11 cellular contexts compared by ENCODE assay signal in genomic region chr1:41805771-41806471, GRCh38.
DNase-seq lines count a peak whose midpoint lies in the region; ATAC-seq and TF ChIP-seq lines count a peak whose summit lies in the region.
"Had no signal": no experiment of that assay in that cellular context is flagged by ENCODE, and none has a peak within 500 bp of the region (broad histone marks: within the 10 kb centered on the region; RNA-seq: fewer than 3 reads in every experiment).

No MANE protein-coding gene starts in this region.

- no peaks in the 10 kb centered on the region for H3K27me3 ChIP-seq in CD4-positive, CD25-positive, alpha-beta regulatory T cell (ENCODE audit: control insufficient read depth, insufficient read depth, low read length)
- no peaks in the 10 kb centered on the region for H3K27me3 ChIP-seq in body of pancreas
- H3K27me3 ChIP-seq: dorsolateral prefrontal cortex had no signal

- ATAC-seq in CD4-positive, CD25-positive, alpha-beta regulatory T cell (ENCODE audit: low read depth in 2 of 2), result peak; percentile 22 to 57
- ATAC-seq in T-helper 17 cell (peak; percentile 31), HG03280 (IDR thresholded peaks at IDR 0.05; ENCODE audit: unreplicated experiment) (no peak), GM18505 (IDR thresholded peaks at IDR 0.05; ENCODE audit: unreplicated experiment) (no peak), body of pancreas (no peak)

- peak overlapping the region; percentile 51 for H3K4me3 ChIP-seq in CD4-positive, CD25-positive, alpha-beta regulatory T cell (ENCODE audit: low read depth, low read length)
- H3K4me3 ChIP-seq in body of pancreas, result no peak overlapping the region
- H3K4me3 ChIP-seq: dorsolateral prefrontal cortex had no signal

- H3K4me1 Mint-ChIP-seq in CD4-positive, CD25-positive, alpha-beta regulatory T cell, result peaks cover 15 to 94% (median 60%) of the 10 kb centered on the region in 4 donors
- H3K4me1 Mint-ChIP-seq in T-helper 17 cell, result peaks cover 51% of the 10 kb centered on the region
- H3K4me1 Mint-ChIP-seq in activated naive CD4-positive, alpha-beta T cell treated with anti-CD3 and anti-CD28 coated beads for 36 hours (ENCODE audit: low read depth), result peaks cover 87% of the 10 kb centered on the region

- 90 to 93% methylated on average over 8 of the region's 8 CpGs for WGBS in body of pancreas, 2 donors

- H3K36me3 ChIP-seq in CD4-positive, CD25-positive, alpha-beta regulatory T cell (ENCODE audit: control insufficient read depth, insufficient read depth, low read length), result no peaks in the 10 kb centered on the region
- no peaks in the 10 kb centered on the region for H3K36me3 ChIP-seq in body of pancreas (replicated peaks in 1 of 2; ENCODE audit: insufficient read depth in 1 of 2, low read depth in 2 of 2)

- CTCF ChIA-PET in activated naive CD4-positive, alpha-beta T cell treated with anti-CD3 and anti-CD28 coated beads for 36 hours (lab: Charles Lee), result interaction anchor here (0.6 to 1.1 kb wide), 2 partner anchors 310 to 467 kb away, joined by 3 read pairs; no protein-coding TSS in a partner anchor

- H3K9me3 Mint-ChIP-seq in CD4-positive, CD25-positive, alpha-beta regulatory T cell, result no peaks in the 10 kb centered on the region
- H3K9me3 Mint-ChIP-seq in activated naive CD4-positive, alpha-beta T cell treated with anti-CD3 and anti-CD28 coated beads for 36 hours, result no peaks in the 10 kb centered on the region

- H3K9me3 ChIP-seq in CD4-positive, CD25-positive, alpha-beta regulatory T cell (ENCODE audit: control insufficient read depth in 2 of 2, low read length in 2 of 2), result no peaks in the 10 kb centered on the region
- H3K9me3 ChIP-seq in T-helper 17 cell (ENCODE audit: control insufficient read depth, low read length, poor library complexity, severe bottlenecking) (no peaks in the 10 kb centered on the region), body of pancreas (no peaks in the 10 kb centered on the region)

- intact Hi-C loops in activated naive CD4-positive, alpha-beta T cell treated with anti-CD3 and anti-CD28 coated beads for 36 hours (cut with micrococcal nuclease), result loop anchor here (1.0 to 5.0 kb wide), 5 partner anchors 15 to 309 kb away; no protein-coding TSS in a partner anchor
- intact Hi-C loops in body of pancreas (cut with DNase I), result loop anchor here (10.0 kb wide), 1 partner anchor 241 kb away; no protein-coding TSS in a partner anchor

- peak overlapping the region; percentile 48 to 86 (median 72) for H3K4me3 Mint-ChIP-seq in CD4-positive, CD25-positive, alpha-beta regulatory T cell
- H3K4me3 Mint-ChIP-seq in T-helper 17 cell, result peak overlapping the region; percentile 85
- peak overlapping the region; percentile 31 for H3K4me3 Mint-ChIP-seq in activated naive CD4-positive, alpha-beta T cell treated with anti-CD3 and anti-CD28 coated beads for 36 hours

- H3K27ac Mint-ChIP-seq in CD4-positive, CD25-positive, alpha-beta regulatory T cell, result peak overlapping the region; percentile 92 to 96 (median 95)
- peak overlapping the region; percentile 94 for H3K27ac Mint-ChIP-seq in T-helper 17 cell
- H3K27ac Mint-ChIP-seq in activated naive CD4-positive, alpha-beta T cell treated with anti-CD3 and anti-CD28 coated beads for 36 hours, result peak overlapping the region; percentile 86

- peak in 2 of 3 donors; percentile 22 to 71 for DNase-seq in CD4-positive, CD25-positive, alpha-beta regulatory T cell
- no peak for DNase-seq in T-helper 17 cell
- DNase-seq in activated naive CD4-positive, alpha-beta T cell treated with anti-CD3 and anti-CD28 coated beads for 36 hours, result peak; percentile 53
- peak; percentile 30 to 42 for DNase-seq in stimulated activated CD4-positive, alpha-beta T cell treated with anti-CD3 and anti-CD28 coated beads, Interleukin-15, amount 100 ng/mL, for 48 hours (ENCODE audit: low read depth in 2 of 2)
- no peak for DNase-seq in T1000 (lab: John Stamatoyannopoulos, UW)
- DNase-seq in body of pancreas, result no peak
- DNase-seq: dorsolateral prefrontal cortex, EL, NCI-H2107 had no signal

- peak overlapping the region; percentile 57 for H3K27ac ChIP-seq in CD4-positive, CD25-positive, alpha-beta regulatory T cell (ENCODE audit: insufficient read depth, low read length, poor library complexity, severe bottlenecking)
- H3K27ac ChIP-seq in body of pancreas, result no peak overlapping the region
- H3K27ac ChIP-seq: dorsolateral prefrontal cortex had no signal

- peaks cover 5% of the 10 kb centered on the region for H3K36me3 Mint-ChIP-seq in CD4-positive, CD25-positive, alpha-beta regulatory T cell
- no peaks in the 10 kb centered on the region for H3K36me3 Mint-ChIP-seq in T-helper 17 cell (ENCODE audit: low read depth)
- H3K36me3 Mint-ChIP-seq in activated naive CD4-positive, alpha-beta T cell treated with anti-CD3 and anti-CD28 coated beads for 36 hours (ENCODE audit: low read depth), result no peaks in the 10 kb centered on the region

- no peak for TF ChIP-seq CTCF in body of pancreas (IDR thresholded peaks at IDR 0.05)

- peaks cover 69% of the 10 kb centered on the region for H3K4me1 ChIP-seq in CD4-positive, CD25-positive, alpha-beta regulatory T cell (ENCODE audit: control insufficient read depth, insufficient read depth, low read length, poor library complexity, severe bottlenecking)
- peaks cover 5% of the 10 kb centered on the region for H3K4me1 ChIP-seq in body of pancreas

- TF ChIP-seq POLR2A in GM18505 (IDR thresholded peaks at IDR 0.05; ENCODE audit: borderline replicate concordance, extremely low read depth, insufficient read depth, insufficient read length) (no peak), body of pancreas (IDR thresholded peaks at IDR 0.05) (no peak)

- no peaks in the 10 kb centered on the region for H3K27me3 Mint-ChIP-seq in CD4-positive, CD25-positive, alpha-beta regulatory T cell
- H3K27me3 Mint-ChIP-seq in T-helper 17 cell, result no peaks in the 10 kb centered on the region
- no peaks in the 10 kb centered on the region for H3K27me3 Mint-ChIP-seq in activated naive CD4-positive, alpha-beta T cell treated with anti-CD3 and anti-CD28 coated beads for 36 hours (ENCODE audit: low read depth)

Comparison
In these comparisons a context has a peak if more than half of its experiments do, and no peak if none do; other contexts are left out.
1. ATAC-seq: peak in CD4-positive, CD25-positive, alpha-beta regulatory T cell (2 of 2) and T-helper 17 cell (single experiment); none in HG03280 (single experiment), GM18505 (single experiment) and body of pancreas (single experiment).
2. DNase-seq: peak in CD4-positive, CD25-positive, alpha-beta regulatory T cell (2 of 3), activated naive CD4-positive, alpha-beta T cell treated with anti-CD3 and anti-CD28 coated beads for 36 hours (single experiment) and stimulated activated CD4-positive, alpha-beta T cell treated with anti-CD3 and anti-CD28 coated beads, Interleukin-15, amount 100 ng/mL, for 48 hours (2 of 2); none in T-helper 17 cell (0 of 3), T1000 (single experiment) and body of pancreas (0 of 4).
3. H3K4me3 Mint-ChIP-seq: peak in every context shown above with its lines; median percentile 85 in T-helper 17 cell; 72 in CD4-positive, CD25-positive, alpha-beta regulatory T cell; 31 in activated naive CD4-positive, alpha-beta T cell treated with anti-CD3 and anti-CD28 coated beads for 36 hours.
4. Peak in every context shown above with its lines, with median percentiles within 50 percentile points of each other: H3K27ac Mint-ChIP-seq.